Comparison of ENCODE assay signal across 6 cellular contexts in the genomic region with DNA sequence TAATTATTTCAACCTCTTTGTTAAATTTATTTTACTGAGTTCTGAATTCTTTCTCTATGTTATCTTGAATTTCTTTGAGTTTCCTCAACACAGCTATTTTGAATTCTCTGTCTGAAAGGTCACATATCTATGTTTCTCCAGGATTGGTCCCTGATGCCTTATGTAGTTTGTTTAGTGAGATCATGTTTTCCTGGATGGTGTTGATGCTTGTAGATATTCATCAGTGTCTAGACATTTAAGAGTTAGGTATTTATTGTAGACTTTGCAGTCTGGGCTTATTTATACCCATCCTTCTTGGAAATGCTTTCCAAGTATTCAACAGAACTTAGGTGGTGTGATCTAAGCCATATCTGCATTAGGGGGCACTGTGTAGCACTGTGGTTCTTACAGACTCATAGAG.
"Had no signal": no experiment of that assay in that cellular context is flagged by ENCODE, and none has a peak within 500 bp of the region (broad histone marks: within the 10 kb centered on the region; RNA-seq: fewer than 3 reads in every experiment).

No MANE protein-coding gene starts in this region.

- H3K36me3 Mint-ChIP-seq: IgD-negative memory B cell had no signal

- H3K27ac ChIP-seq: HL-60 had no signal

- ATAC-seq: HepG2, K562 had no signal

- DNase-seq: IMR-90 had no signal

- FAIRE-seq: HepG2, HTR-8/SVneo, K562 had no signal

- H3K4me3 ChIP-seq: K562 had no signal

- H3K27me3 Mint-ChIP-seq: IgD-negative memory B cell had no signal

- H3K4me3 Mint-ChIP-seq: IgD-negative memory B cell had no signal

- H3K27ac Mint-ChIP-seq: IgD-negative memory B cell had no signal

- H3K4me1 Mint-ChIP-seq: IgD-negative memory B cell had no signal
